ENCODE assay signal across 35 cellular contexts in genomic region chr18:1177232-1177631, GRCh38.
"Had no signal": no experiment of that assay in that cellular context is flagged by ENCODE, and none has a peak within 500 bp of the region (broad histone marks: within the 10 kb centered on the region; RNA-seq: fewer than 3 reads in every experiment).

No MANE protein-coding gene starts in this region.

- H3K27me3 ChIP-seq: MG63 had no signal

- H3K4me3 ChIP-seq: MG63 had no signal

- H3K36me3 ChIP-seq: MG63 had no signal

- DNase-seq: Kasumi-1, MG63, MM.1S, MV-4-11, NCI-H1048, NCI-H1092, NCI-H1092 treated with DMSO at 0.1 percent for 48 hours, NCI-H1105, NCI-H1105 treated with DMSO at 0.1 percent for 48 hours, NCI-H1417, NCI-H1417 treated with DMSO at 0.1 percent for 48 hours, NCI-H1436, NCI-H1436 treated with DMSO at 0.1 percent for 48 hours, NCI-H146, NCI-H1694, NCI-H1694 treated with DMSO at 0.1 percent for 48 hours, NCI-H187, NCI-H187 treated with DMSO at 0.1 percent for 48 hours, NCI-H1930, NCI-H2029, NCI-H2081, NCI-H2081 treated with DMSO at 0.1 percent for 48 hours, NCI-H2107, NCI-H2171, NCI-H2171 treated with DMSO at 0.1 percent for 48 hours, NCI-H2227 treated with DMSO at 0.1 percent for 48 hours, NCI-H226, NCI-H345, NCI-H446, NCI-H446 treated with DMSO at 0.1 percent for 48 hours, NCI-H510A, NCI-H510A treated with DMSO at 0.1 percent for 48 hours, NCI-H524, NCI-H524 treated with DMSO at 0.1 percent for 48 hours, NCI-H526 had no signal
